Comparison of ENCODE assay signal across 17 cellular contexts in genomic region chr11:69883292-69884255, GRCh38.
A peak's percentile ranks its signal among the peaks of the same experiment; 100 is the strongest.
DNase-seq lines count a peak whose midpoint lies in the region; ATAC-seq, FAIRE-seq and TF ChIP-seq lines count a peak whose summit lies in the region.
"Had no signal": no experiment of that assay in that cellular context is flagged by ENCODE, and none has a peak within 500 bp of the region (broad histone marks: within the 10 kb centered on the region; RNA-seq: fewer than 3 reads in every experiment).

No MANE protein-coding gene starts in this region.

- no peaks in the 10 kb centered on the region for H3K79me1 ChIP-seq in H1 (ENCODE audit: low read depth, low read length)

- H3K4me1 ChIP-seq in H1 (replicated peaks in 1 of 4; ENCODE audit: control insufficient read depth in 3 of 4, insufficient read depth in 4 of 4, low read length in 3 of 4) (peaks cover 0 to 11% (median 2%) of the 10 kb centered on the region in 4 experiments; a peak in 5 of 7 replicates), mucosa of descending colon (ENCODE audit: low read depth) (no peaks in the 10 kb centered on the region), upper lobe of right lung (no peaks in the 10 kb centered on the region), prostate gland (replicated peaks) (no peaks in the 10 kb centered on the region)
- H3K4me1 ChIP-seq: HAP-1 had no signal

- no peak overlapping the region for H3K14ac ChIP-seq in H1 (ENCODE audit: insufficient read length)

- peak overlapping the region; percentile 19 for H4K91ac ChIP-seq in H1 (replicated peaks; ENCODE audit: insufficient read length, low read length)

- no peak overlapping the region for H3K56ac ChIP-seq in H1 (replicated peaks; ENCODE audit: insufficient read length, low read depth, low read length)

- CTCF ChIA-PET in H1 (lab: Charles Lee; ENCODE audit: partially characterized antibody) = interaction anchor here (0.7 to 6.4 kb wide), 30 partner anchors 7 to 312 kb away, joined by 3 to 56 read pairs (median 4); partner anchors contain the start of gene FGF19

- FAIRE-seq in H1 (lab: Jason Lieb, UNC) = no peak
- FAIRE-seq: GM12892 had no signal

- TF ChIP-seq RAD21 in H1 (IDR thresholded peaks at IDR 0.05 in 1 of 2, conservative IDR thresholded peaks at IDR 0.05 in 1 of 2; ENCODE audit: low read depth in 2 of 2, low read length in 2 of 2) = no peak

- no peak overlapping the region for H3K27ac Mint-ChIP-seq in CD14-positive monocyte
- H3K27ac Mint-ChIP-seq: CD4-positive, alpha-beta T cell had no signal

- 0 out of 2 replicates have a peak overlapping the region, but pooled peaks have one; percentile 49 for H2AK5ac ChIP-seq in H1 (ENCODE audit: low read depth, low read length)

- TF ChIP-seq CTCF in CD14-positive monocyte (IDR thresholded peaks at IDR 0.05) = no peak
- no peak for TF ChIP-seq CTCF in H1 (IDR thresholded peaks at IDR 0.05; ENCODE audit: control extremely low read depth in 1 of 3, insufficient read depth in 1 of 3, low read depth in 1 of 3, low read length in 3 of 3)
- TF ChIP-seq CTCF in mucosa of descending colon (IDR thresholded peaks at IDR 0.05) = no peak
- no peak for TF ChIP-seq CTCF in upper lobe of right lung (IDR thresholded peaks at IDR 0.05)
- TF ChIP-seq CTCF in prostate gland (IDR thresholded peaks at IDR 0.05) = no peak

- H3K36me3 Mint-ChIP-seq in CD14-positive monocyte = no peaks in the 10 kb centered on the region

- H3K4me1 Mint-ChIP-seq in CD14-positive monocyte = no peaks in the 10 kb centered on the region

- POLR2A ChIA-PET in H1 (lab: Charles Lee; ENCODE audit: partially characterized antibody) = interaction anchor here (0.8 to 1.4 kb wide), 3 partner anchors 10 to 183 kb away, joined by 3 read pairs; no protein-coding TSS in a partner anchor

- H3K27me3 Mint-ChIP-seq in CD14-positive monocyte (ENCODE audit: low read depth in 3 of 3) = peaks cover 5 to 11% (median 9%) of the 10 kb centered on the region in 3 donors

- H3K4ac ChIP-seq in H1 (replicated peaks; ENCODE audit: insufficient read length, low read depth, low read length) = no peak overlapping the region

- intact Hi-C loops in CD14-positive monocyte (cut with micrococcal nuclease) = no loop called here
- intact Hi-C loops in mucosa of descending colon (cut with DNase I, micrococcal nuclease) = no loop called here
- intact Hi-C loops in upper lobe of right lung (cut with DNase I) = loop anchor here (10.0 kb wide), 1 partner anchor 199 kb away; no protein-coding TSS in a partner anchor
- intact Hi-C loops in prostate gland (cut with DNase I) = no loop called here

- no peak for TF ChIP-seq EP300 in H1 (IDR thresholded peaks at IDR 0.05; ENCODE audit: borderline replicate concordance in 1 of 2, low read depth in 2 of 2, low read length in 2 of 2)

- no peaks in the 10 kb centered on the region for H3K9me3 Mint-ChIP-seq in CD14-positive monocyte
- H3K9me3 Mint-ChIP-seq: CD4-positive, alpha-beta T cell had no signal

- H3K79me2 ChIP-seq in H1 (ENCODE audit: control insufficient read depth in 1 of 2, insufficient read depth in 2 of 2, low read length in 2 of 2) = no peaks in the 10 kb centered on the region

- no peak overlapping the region for H2BK20ac ChIP-seq in H1 (ENCODE audit: low read length)

- no peak overlapping the region for H4K5ac ChIP-seq in H1 (ENCODE audit: insufficient read length, low read depth, low read length)

- H4K8ac ChIP-seq in H1 (ENCODE audit: extremely low read depth, insufficient read depth, low read length) = no peak overlapping the region; the same call in 1 of the 2 replicates

- H2BK12ac ChIP-seq in H1 (ENCODE audit: low read depth, low read length) = no peak overlapping the region

- no peak overlapping the region for H2BK5ac ChIP-seq in H1 (ENCODE audit: low read depth, low read length)

- H4K20me1 ChIP-seq in H1 (replicated peaks in 1 of 2; ENCODE audit: control insufficient read depth in 1 of 2, insufficient read depth in 2 of 2, low read length in 2 of 2) = peaks cover 0 to 4% of the 10 kb centered on the region in 2 experiments

- H3K23ac ChIP-seq in H1 (ENCODE audit: insufficient read length) = no peak overlapping the region

- no peak overlapping the region for H3K9ac ChIP-seq in H1 (replicated peaks in 1 of 4; ENCODE audit: extremely low read depth in 1 of 4, low read depth in 3 of 4, low read length in 3 of 4)
- H3K9ac ChIP-seq: BLaER1 treated with 17β-estradiol and CSF1 and Interleukin-3, amounts not matched to agents 10 nM and 100 nM had no signal

- DNase-seq in CD14-positive monocyte (ENCODE audit: low spot score) (peak; percentile 5), H1 (ENCODE audit: low read depth in 1 of 2, low spot score in 2 of 2) (no peak), mucosa of descending colon (peak in 2 of 3 donors; percentile 15 to 34), upper lobe of right lung (peak; percentile 47), prostate gland (ENCODE audit: low spot score) (no peak), hippocampal formation (lab: John Stamatoyannopoulos, UW) (no peak)
- DNase-seq: 8988T; Calu3; CD4-positive, alpha-beta T cell; DMS 273 treated with DMSO at 0.1 percent for 48 hours; DMS79; GOT3 had no signal

- H3K18ac ChIP-seq in H1 (ENCODE audit: extremely low read depth, low read length) = no peak overlapping the region

- H3K27me3 ChIP-seq in H1 (replicated peaks in 1 of 4; ENCODE audit: control insufficient read depth in 3 of 4, extremely low read depth in 1 of 4, insufficient read depth in 3 of 4, low read length in 3 of 4) (no peaks in the 10 kb centered on the region; a peak in 2 of 7 replicates), upper lobe of right lung (no peaks in the 10 kb centered on the region), prostate gland (replicated peaks; ENCODE audit: insufficient read depth) (no peaks in the 10 kb centered on the region)

- H3K4me2 ChIP-seq in H1 (ENCODE audit: insufficient read depth in 1 of 2, low read depth in 2 of 2, low read length in 2 of 2) = no peak overlapping the region
- H3K4me2 ChIP-seq: BLaER1 treated with 17β-estradiol and CSF1 and Interleukin-3, amounts not matched to agents 10 nM and 100 nM had no signal

- H2AFZ ChIP-seq in H1 (ENCODE audit: low read length) = no peak overlapping the region

- no peak overlapping the region for H2BK120ac ChIP-seq in H1 (replicated peaks; ENCODE audit: low read depth, low read length)

- H3K4me3 Mint-ChIP-seq in CD14-positive monocyte = no peak overlapping the region
- H3K4me3 Mint-ChIP-seq: CD4-positive, alpha-beta T cell had no signal

- H3K36me3 ChIP-seq in H1 (ENCODE audit: control insufficient read depth in 2 of 4, insufficient read depth in 4 of 4, low read length in 3 of 4) (no peaks in the 10 kb centered on the region), mucosa of descending colon (ENCODE audit: low read depth) (no peaks in the 10 kb centered on the region), upper lobe of right lung (no peaks in the 10 kb centered on the region), prostate gland (no peaks in the 10 kb centered on the region)
- H3K36me3 ChIP-seq: BLaER1 treated with 17β-estradiol and CSF1 and Interleukin-3, amounts not matched to agents 10 nM and 100 nM; HAP-1 had no signal

- no peak overlapping the region for H2BK15ac ChIP-seq in H1 (ENCODE audit: low read length)

- H3K4me3 ChIP-seq in H1 (ENCODE audit: extremely low read depth in 1 of 4, insufficient read depth in 2 of 4, low read depth in 3 of 4, low read length in 4 of 4) (no peak overlapping the region), mucosa of descending colon (no peak overlapping the region), upper lobe of right lung (no peak overlapping the region), prostate gland (no peak overlapping the region)
- H3K4me3 ChIP-seq: BLaER1 treated with 17β-estradiol and CSF1 and Interleukin-3, amounts not matched to agents 10 nM and 100 nM; HAP-1 had no signal

- ATAC-seq in mucosa of descending colon (no peak), upper lobe of right lung (no peak), HG02884 (IDR thresholded peaks at IDR 0.05; ENCODE audit: unreplicated experiment) (no peak)

- no peak overlapping the region for H3K27ac ChIP-seq in H1 (ENCODE audit: low read depth, low read length)
- H3K27ac ChIP-seq in upper lobe of right lung = no peak overlapping the region
- no peak overlapping the region for H3K27ac ChIP-seq in prostate gland
- H3K27ac ChIP-seq: BLaER1 treated with 17β-estradiol and CSF1 and Interleukin-3, amounts not matched to agents 10 nM and 100 nM; HL-60 had no signal

- no peaks in the 10 kb centered on the region for H3K23me2 ChIP-seq in H1 (ENCODE audit: low read depth, low read length)

- H3K9me3 ChIP-seq in H1 (ENCODE audit: insufficient read depth in 2 of 2, low read depth in 1 of 2, low read length in 1 of 2) (no peaks in the 10 kb centered on the region), mucosa of descending colon (no peaks in the 10 kb centered on the region), upper lobe of right lung (no peaks in the 10 kb centered on the region), prostate gland (no peaks in the 10 kb centered on the region)
- H3K9me3 ChIP-seq: BLaER1 treated with 17β-estradiol and CSF1 and Interleukin-3, amounts not matched to agents 10 nM and 100 nM; HAP-1 had no signal

- TF ChIP-seq POLR2A in H1 (IDR thresholded peaks at IDR 0.05; ENCODE audit: control extremely low read depth in 1 of 2, low read depth in 2 of 2, low read length in 2 of 2) (no peak), prostate gland (IDR thresholded peaks at IDR 0.05) (no peak)

- WGBS in H1 (ENCODE audit: extremely low coverage in 1 of 2, insufficient coverage in 1 of 2, insufficient read length in 1 of 2, insufficient replicate concordance in 2 of 2, low coverage in 1 of 2, low lambda C conversion rate in 2 of 2, missing lambda C conversion rate in 1 of 2), 2 experiments = 85% methylated on average over 27 of the region's 32 CpGs; no CpG with 5 or more reads in 1 of the 2 experiments
- WGBS in prostate gland = 79% methylated on average over 31 of the region's 32 CpGs

TF ChIP-seq in H1, 55 proteins besides CTCF, POLR2A, EP300 and RAD21:
- no peak for TF ChIP-seq SAP30 (IDR thresholded peaks at IDR 0.05; ENCODE audit: insufficient read depth, insufficient replicate concordance, low read length)
TF ChIP-seq in H1: peak in this region for 0.

Comparison
In these comparisons a context has a peak if more than half of its experiments do, and no peak if none do; other contexts are left out.
1. DNase-seq: peak in CD14-positive monocyte (single experiment), mucosa of descending colon (2 of 3) and upper lobe of right lung (single experiment); none in H1 (0 of 2), prostate gland (single experiment) and hippocampal formation (0 of 2).